ENCODE assay signal across 2 cellular contexts in the genomic region with DNA sequence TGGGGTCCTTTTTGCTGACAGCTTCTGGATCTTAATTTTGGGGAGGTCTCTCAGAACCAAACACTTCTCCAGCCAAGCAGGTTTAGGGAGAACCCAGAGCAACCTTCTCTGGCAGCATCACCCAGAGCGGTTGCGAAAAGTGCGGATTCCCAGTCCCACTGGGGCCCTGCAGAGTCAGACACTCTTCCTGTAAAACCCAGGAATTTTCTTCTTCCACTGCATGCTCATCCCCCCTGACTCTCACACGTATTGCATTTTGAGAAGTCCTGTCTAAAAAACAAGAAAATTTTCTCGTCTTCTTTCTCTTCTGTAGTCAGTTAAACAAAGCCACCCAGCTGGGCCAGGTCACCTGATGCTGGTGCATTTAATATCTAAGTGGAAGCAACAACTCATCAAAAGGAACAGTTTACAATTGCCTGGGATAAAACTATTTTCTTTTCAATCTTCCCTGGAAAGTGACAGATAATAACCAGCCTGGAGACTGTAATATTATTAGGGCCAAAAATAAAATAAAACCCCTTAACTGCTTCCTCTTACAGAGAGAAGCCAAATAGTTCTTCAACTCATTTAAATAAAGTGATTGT.
TF ChIP-seq lines count a peak whose summit lies in the region.

No MANE protein-coding gene starts in this region.

TF ChIP-seq in GM23338, 12 proteins besides CTCF, POLR2A, EP300 and RAD21 (continues in another document):
- TF ChIP-seq, protein P1, sequence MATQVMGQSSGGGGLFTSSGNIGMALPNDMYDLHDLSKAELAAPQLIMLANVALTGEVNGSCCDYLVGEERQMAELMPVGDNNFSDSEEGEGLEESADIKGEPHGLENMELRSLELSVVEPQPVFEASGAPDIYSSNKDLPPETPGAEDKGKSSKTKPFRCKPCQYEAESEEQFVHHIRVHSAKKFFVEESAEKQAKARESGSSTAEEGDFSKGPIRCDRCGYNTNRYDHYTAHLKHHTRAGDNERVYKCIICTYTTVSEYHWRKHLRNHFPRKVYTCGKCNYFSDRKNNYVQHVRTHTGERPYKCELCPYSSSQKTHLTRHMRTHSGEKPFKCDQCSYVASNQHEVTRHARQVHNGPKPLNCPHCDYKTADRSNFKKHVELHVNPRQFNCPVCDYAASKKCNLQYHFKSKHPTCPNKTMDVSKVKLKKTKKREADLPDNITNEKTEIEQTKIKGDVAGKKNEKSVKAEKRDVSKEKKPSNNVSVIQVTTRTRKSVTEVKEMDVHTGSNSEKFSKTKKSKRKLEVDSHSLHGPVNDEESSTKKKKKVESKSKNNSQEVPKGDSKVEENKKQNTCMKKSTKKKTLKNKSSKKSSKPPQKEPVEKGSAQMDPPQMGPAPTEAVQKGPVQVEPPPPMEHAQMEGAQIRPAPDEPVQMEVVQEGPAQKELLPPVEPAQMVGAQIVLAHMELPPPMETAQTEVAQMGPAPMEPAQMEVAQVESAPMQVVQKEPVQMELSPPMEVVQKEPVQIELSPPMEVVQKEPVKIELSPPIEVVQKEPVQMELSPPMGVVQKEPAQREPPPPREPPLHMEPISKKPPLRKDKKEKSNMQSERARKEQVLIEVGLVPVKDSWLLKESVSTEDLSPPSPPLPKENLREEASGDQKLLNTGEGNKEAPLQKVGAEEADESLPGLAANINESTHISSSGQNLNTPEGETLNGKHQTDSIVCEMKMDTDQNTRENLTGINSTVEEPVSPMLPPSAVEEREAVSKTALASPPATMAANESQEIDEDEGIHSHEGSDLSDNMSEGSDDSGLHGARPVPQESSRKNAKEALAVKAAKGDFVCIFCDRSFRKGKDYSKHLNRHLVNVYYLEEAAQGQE (IDR thresholded peaks at IDR 0.05; ENCODE audit: unreplicated experiment), result no peak
- TF ChIP-seq STAT1 (IDR thresholded peaks at IDR 0.05; ENCODE audit: unreplicated experiment) (no peak), ZNF331 (CRISPR knock-in tag; IDR thresholded peaks at IDR 0.05; ENCODE audit: low read depth) (no peak), NANOG (IDR thresholded peaks at IDR 0.05; ENCODE audit: borderline replicate concordance) (no peak), EZH2 (IDR thresholded peaks at IDR 0.05; ENCODE audit: low read depth, unreplicated experiment) (no peak), EZH2phosphoT487 (IDR thresholded peaks at IDR 0.05; ENCODE audit: unreplicated experiment) (no peak), CREB1 (CRISPR knock-in tag; IDR thresholded peaks at IDR 0.05; ENCODE audit: low read depth) (no peak), POLR2AphosphoS5 (IDR thresholded peaks at IDR 0.05; ENCODE audit: low read depth) (no peak), JUNB (IDR thresholded peaks at IDR 0.05; ENCODE audit: unreplicated experiment) (no peak), ZNF462 (CRISPR knock-in tag; IDR thresholded peaks at IDR 0.05) (no peak)

TF ChIP-seq in H1, 55 proteins besides CTCF, POLR2A, EP300 and RAD21:
- no peak for TF ChIP-seq CHD7 (IDR thresholded peaks at IDR 0.05; ENCODE audit: insufficient replicate concordance, low read length)
- TF ChIP-seq POLR2AphosphoS5 (IDR thresholded peaks at IDR 0.05; ENCODE audit: low read depth, low read length), result no peak
- TF ChIP-seq JUND (IDR thresholded peaks at IDR 0.05; ENCODE audit: low read length), result no peak
- TF ChIP-seq BACH1 (IDR thresholded peaks at IDR 0.05; ENCODE audit: low read length), result no peak
- TF ChIP-seq SUZ12 (IDR thresholded peaks at IDR 0.05; ENCODE audit: low read length), result no peak
- no peak for TF ChIP-seq SP2 (IDR thresholded peaks at IDR 0.05; ENCODE audit: low read length)
- no peak for TF ChIP-seq TAF1 (IDR thresholded peaks at IDR 0.05; ENCODE audit: low read depth, low read length)
- TF ChIP-seq ATF3 (IDR thresholded peaks at IDR 0.05; ENCODE audit: insufficient read depth, low read depth, low read length), result no peak
- TF ChIP-seq GABPA (IDR thresholded peaks at IDR 0.05; ENCODE audit: borderline replicate concordance, insufficient read depth, low read length), result no peak
- TF ChIP-seq KDM5A (IDR thresholded peaks at IDR 0.05; ENCODE audit: low read length), result no peak
- TF ChIP-seq CEBPB (IDR thresholded peaks at IDR 0.05; ENCODE audit: low read depth, low read length), result no peak
- no peak for TF ChIP-seq NRF1 (IDR thresholded peaks at IDR 0.05; ENCODE audit: low read depth, low read length)
- TF ChIP-seq, protein P2, sequence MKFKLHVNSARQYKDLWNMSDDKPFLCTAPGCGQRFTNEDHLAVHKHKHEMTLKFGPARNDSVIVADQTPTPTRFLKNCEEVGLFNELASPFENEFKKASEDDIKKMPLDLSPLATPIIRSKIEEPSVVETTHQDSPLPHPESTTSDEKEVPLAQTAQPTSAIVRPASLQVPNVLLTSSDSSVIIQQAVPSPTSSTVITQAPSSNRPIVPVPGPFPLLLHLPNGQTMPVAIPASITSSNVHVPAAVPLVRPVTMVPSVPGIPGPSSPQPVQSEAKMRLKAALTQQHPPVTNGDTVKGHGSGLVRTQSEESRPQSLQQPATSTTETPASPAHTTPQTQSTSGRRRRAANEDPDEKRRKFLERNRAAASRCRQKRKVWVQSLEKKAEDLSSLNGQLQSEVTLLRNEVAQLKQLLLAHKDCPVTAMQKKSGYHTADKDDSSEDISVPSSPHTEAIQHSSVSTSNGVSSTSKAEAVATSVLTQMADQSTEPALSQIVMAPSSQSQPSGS (IDR thresholded peaks at IDR 0.05; ENCODE audit: low read length), result no peak
- no peak for TF ChIP-seq E2F6 (IDR thresholded peaks at IDR 0.05)
- TF ChIP-seq JUN (IDR thresholded peaks at IDR 0.05; ENCODE audit: low read depth, low read length), result no peak
- no peak for TF ChIP-seq CREB1 (IDR thresholded peaks at IDR 0.05)
- TF ChIP-seq HDAC2 (IDR thresholded peaks at IDR 0.05; ENCODE audit: borderline replicate concordance in 1 of 2, low read depth in 2 of 2, low read length in 2 of 2), result no peak
- TF ChIP-seq GTF2F1 (IDR thresholded peaks at IDR 0.05; ENCODE audit: borderline replicate concordance, low read depth, low read length), result no peak
